In the genomic region with DNA sequence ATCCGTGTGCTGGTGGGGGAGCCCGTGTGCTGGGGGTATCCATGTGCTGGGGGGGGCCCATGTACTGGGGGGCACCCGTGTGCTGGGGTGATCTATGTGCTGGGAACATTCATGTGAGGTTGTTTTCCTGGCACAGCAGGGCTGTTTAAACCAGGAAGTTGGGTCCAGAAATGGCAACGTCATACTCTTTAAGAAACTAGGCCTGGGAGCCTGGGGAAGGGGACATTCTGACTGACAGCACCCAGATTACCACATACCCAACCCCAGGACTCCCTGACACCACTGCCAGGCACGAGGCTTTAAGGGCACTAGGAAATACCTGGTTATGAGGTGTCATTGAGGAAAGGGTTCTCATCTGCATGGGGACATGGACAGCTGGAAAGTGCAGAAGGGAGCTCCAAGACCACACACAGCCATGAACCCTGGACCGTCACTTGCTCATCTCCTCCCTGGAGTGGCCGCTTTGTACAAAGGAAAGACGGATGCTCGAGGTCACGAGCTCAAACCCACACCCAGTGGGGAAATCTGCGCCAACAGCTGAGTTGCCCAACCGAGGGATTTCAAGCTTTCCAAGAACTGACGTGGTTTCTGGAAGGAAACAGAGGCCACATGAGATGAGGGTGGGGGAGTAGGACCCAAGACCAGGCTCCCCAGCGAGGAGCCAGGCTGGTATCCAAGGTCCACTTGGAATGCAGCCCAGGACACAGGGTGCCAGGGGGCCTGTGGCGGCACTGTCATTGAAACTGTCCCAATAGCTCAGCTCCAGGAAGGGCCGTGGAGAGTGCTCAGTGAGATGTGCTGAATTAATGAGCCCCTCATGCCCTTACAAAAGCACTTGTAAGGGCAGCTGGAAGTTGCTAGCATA, we compare ENCODE assay signal across 8 cellular contexts. TPM values are rescaled to one million over a fixed set of nuclear protein-coding genes. Genes with fewer than 3 reads are reported as not detected.
DNase-seq lines count a peak whose midpoint lies in the region; ATAC-seq and TF ChIP-seq lines count a peak whose summit lies in the region.

No MANE protein-coding gene starts in this region.

- intact Hi-C loops in left ventricle myocardium superior (cut with micrococcal nuclease) (no loop called here), gastrocnemius medialis (cut with DNase I; ENCODE audit: low total_unique reads) (loop anchor here (1.0 to 5.0 kb wide), 3 partner anchors 11 to 108 kb away; no protein-coding TSS in a partner anchor)

- no peak overlapping the region for H3K4me3 ChIP-seq in gastrocnemius medialis

- ATAC-seq in left ventricle myocardium superior (peak; percentile 69), gastrocnemius medialis (peak; percentile 83 to 87), GM21717 (IDR thresholded peaks at IDR 0.05; ENCODE audit: unreplicated experiment) (no peak), HG02798 (IDR thresholded peaks at IDR 0.05; ENCODE audit: poor library complexity, unreplicated experiment) (no peak)

- in situ Hi-C loops in gastrocnemius medialis (cut with MboI; ENCODE audit: low sequenced_read_pairs in 4 of 4) = no loop called here

- no peaks in the 10 kb centered on the region for H3K36me3 ChIP-seq in gastrocnemius medialis

- H3K9me3 ChIP-seq in gastrocnemius medialis = no peaks in the 10 kb centered on the region

- H3K4me1 ChIP-seq in gastrocnemius medialis = peaks cover 10 to 27% of the 10 kb centered on the region in 2 donors

- no peak for TF ChIP-seq CTCF in gastrocnemius medialis (IDR thresholded peaks at IDR 0.05 in 4 of 5, conservative IDR thresholded peaks at IDR 0.05 in 1 of 5)

- no peaks in the 10 kb centered on the region for H3K27me3 ChIP-seq in gastrocnemius medialis

- TF ChIP-seq POLR2A in gastrocnemius medialis (IDR thresholded peaks at IDR 0.05) = peak; percentile 14 to 38

- peak overlapping the region; percentile 67 to 78 (median 73) for H3K27ac ChIP-seq in gastrocnemius medialis

- DNase-seq in GM03348 (ENCODE audit: low spot score) (peak; percentile 79), amniotic epithelial cell (ENCODE audit: low read depth) (peak; percentile 98), left ventricle myocardium superior (peak; percentile 85), gastrocnemius medialis (peak; percentile 77 to 89), HPDE6-E6E7 (ENCODE audit: extremely low spot score) (no peak)
- no peak for DNase-seq in activated CD8-positive, alpha-beta memory T cell treated with anti-CD3 and anti-CD28 coated beads, Interleukin-2, amount 50 U/mL, for 4 hours

RNA-seq across cellular contexts. Expression of gene RAB20, which starts 40.9 kb away (rescaled TPM):
- total RNA-seq in left ventricle myocardium superior (10.3 TPM), gastrocnemius medialis (1 to 10 TPM in 2 of 4 donors, under 1 TPM in 2; 0.31 to 9.1 (median 2.0) TPM)

Comparison
In these comparisons a context has a peak if more than half of its experiments do, and no peak if none do; other contexts are left out.
1. DNase-seq: peak in GM03348 (single experiment), amniotic epithelial cell (single experiment), left ventricle myocardium superior (single experiment) and gastrocnemius medialis (2 of 2); none in HPDE6-E6E7 (single experiment) and activated CD8-positive, alpha-beta memory T cell treated with anti-CD3 and anti-CD28 coated beads, Interleukin-2, amount 50 U/mL, for 4 hours (single experiment).
2. ATAC-seq: peak in left ventricle myocardium superior (single experiment) and gastrocnemius medialis (2 of 2); none in GM21717 (single experiment) and HG02798 (single experiment).